In the genomic region with DNA sequence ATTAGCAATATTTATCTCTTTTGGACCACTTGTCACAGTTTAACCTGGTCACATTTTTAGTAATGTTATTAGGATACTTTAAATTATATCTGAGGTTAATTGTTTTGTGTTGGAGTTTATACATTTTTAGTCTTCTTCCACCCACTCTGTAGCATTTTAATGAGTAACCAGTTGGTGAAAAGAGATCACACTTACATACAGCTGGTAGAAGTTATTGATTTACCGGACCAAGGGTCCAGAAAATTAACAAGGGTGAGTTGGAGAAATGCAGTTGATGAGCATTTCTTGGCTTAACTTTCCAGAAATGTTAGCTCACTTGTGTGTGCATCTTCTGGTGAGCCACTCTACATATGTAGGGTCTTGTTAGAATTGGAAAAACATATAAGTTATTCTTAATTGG, we compare ENCODE assay signal across 33 cellular contexts.
"Had no signal": no experiment of that assay in that cellular context is flagged by ENCODE, and none has a peak within 500 bp of the region (broad histone marks: within the 10 kb centered on the region; RNA-seq: fewer than 3 reads in every experiment).

No MANE protein-coding gene starts in this region.

- DNase-seq: activated B cell treated with CpG ODN at 0.5 μM for 24 hours; activated CD4-positive, alpha-beta memory T cell treated with anti-CD3 and anti-CD28 coated beads for 36 hours; activated CD4-positive, alpha-beta T cell treated with anti-CD3 and anti-CD28 coated beads for 4 hours; activated CD4-positive, alpha-beta T cell treated with anti-CD3 and anti-CD28 coated beads, Interleukin-2, amount 50 U/mL, for 1 hour; activated CD4-positive, CD25-positive, alpha-beta regulatory T cell treated with anti-CD3 and anti-CD28 coated beads, Interleukin-2, amount 50 U/mL, for 72 hours; activated CD8-positive, alpha-beta memory T cell treated with anti-CD3 and anti-CD28 coated beads, Interleukin-2, amount 50 U/mL, for 4 hours; activated effector memory CD4-positive, alpha-beta T cell treated with Interleukin-2 at 50 U/mL for 16 hours; activated naive CD4-positive, alpha-beta T cell; activated naive CD4-positive, alpha-beta T cell treated with anti-CD3 and anti-CD28 coated beads, Interleukin-2, amount 50 U/mL, for 16 hours; activated naive CD8-positive, alpha-beta T cell treated with anti-CD3 and anti-CD28 coated beads for 36 hours; activated T-cell treated with anti-CD3 and anti-CD28 coated beads, Interleukin-2, amount 50 U/mL, for 48 hours; amniotic stem cell; aorta; brain microvascular endothelial cell; central memory CD4-positive, alpha-beta T cell; Kasumi-1; MG63; NCI-H1048; NCI-H1105 treated with DMSO at 0.1 percent for 48 hours; NCI-H1436; NCI-H1694; NCI-H1930; NCI-H2081 treated with DMSO at 0.1 percent for 48 hours; NCI-H345; NCI-H524 treated with DMSO at 0.1 percent for 48 hours; NK-92 treated with Interleukin-12 subunit alpha and Interleukin-12 subunit beta, amount 100 ng/mL, for 24 hours; PC-9; SIG-M5; SW 1271; T-helper 1 cell; T-helper 2 cell; T-helper 9 cell had no signal

- ATAC-seq: Right ventricle myocardium inferior had no signal
